ENCODE assay signal across 10 cellular contexts in the genomic region with DNA sequence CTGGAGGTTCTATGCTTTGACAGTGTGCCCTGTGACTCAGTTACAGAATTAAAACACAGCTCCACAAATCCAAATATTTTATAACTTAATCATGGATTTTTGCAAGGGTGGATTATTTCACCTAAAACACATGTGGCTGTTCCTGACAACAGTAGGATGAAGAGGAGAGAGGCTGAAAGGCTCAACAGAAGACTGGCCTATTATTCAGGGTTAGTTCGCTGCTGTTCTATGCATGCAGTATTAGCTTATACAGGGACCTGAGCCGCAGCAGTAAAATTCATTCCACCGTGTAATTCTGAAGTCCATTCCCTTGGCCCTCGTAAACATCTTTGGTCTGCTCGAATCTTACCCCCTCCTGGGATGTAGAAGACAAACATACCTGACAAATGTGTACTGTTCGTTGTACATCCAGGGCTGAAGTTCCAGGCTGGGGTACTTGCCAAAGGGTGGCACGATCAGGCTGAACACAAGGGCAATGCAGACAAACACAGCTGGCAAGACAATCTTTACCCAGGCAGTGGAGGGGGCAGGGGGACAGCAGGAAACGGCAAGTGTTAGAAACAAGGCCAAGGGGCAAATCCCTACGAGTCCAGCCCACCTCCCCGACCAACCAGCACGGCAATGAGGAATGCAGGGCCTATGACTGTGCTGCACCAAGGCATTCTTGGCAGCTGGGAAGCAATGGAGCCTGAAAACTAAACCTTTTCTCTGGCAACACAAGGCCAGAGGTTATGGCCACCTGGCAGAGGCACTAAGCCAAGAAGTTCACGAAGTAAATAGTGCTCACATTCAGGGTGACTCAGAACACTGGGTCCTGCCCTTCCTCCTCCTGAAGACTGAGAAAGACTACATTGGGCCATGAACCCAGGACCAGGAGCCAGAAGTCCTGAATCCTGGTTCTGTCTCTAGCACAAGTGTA. TPM values are rescaled to one million over a fixed set of nuclear protein-coding genes. Genes with fewer than 3 reads are reported as not detected.
DNase-seq lines count a peak whose midpoint lies in the region; ATAC-seq and TF ChIP-seq lines count a peak whose summit lies in the region.
"Had no signal": no experiment of that assay in that cellular context is flagged by ENCODE, and none has a peak within 500 bp of the region (broad histone marks: within the 10 kb centered on the region; RNA-seq: fewer than 3 reads in every experiment).

No MANE protein-coding gene starts in this region.

- intact Hi-C loops in left ventricle myocardium inferior (cut with micrococcal nuclease), result no loop called here
- intact Hi-C loops in stomach (cut with DNase I; ENCODE audit: low total_unique reads), result no loop called here

- H3K4me3 ChIP-seq in left ventricle myocardium inferior (no peak overlapping the region), stomach (no peak overlapping the region)

- no peak overlapping the region for H3K4me3 Mint-ChIP-seq in activated T-cell treated with anti-CD3 and anti-CD28 coated beads, Interleukin-2, amount 50 U/mL, for 72 hours
- H3K4me3 Mint-ChIP-seq: dendritic cell treated with granulocyte-macrophage colony-stimulating factor and Interleukin-4, amounts not matched to agents 40 ng/mL and 50 ng/mL, for 4 days had no signal

- TF ChIP-seq POLR2A in stomach (IDR thresholded peaks at IDR 0.05), result no peak

- no peaks in the 10 kb centered on the region for H3K27me3 Mint-ChIP-seq in activated T-cell treated with anti-CD3 and anti-CD28 coated beads, Interleukin-2, amount 50 U/mL, for 72 hours (ENCODE audit: low read depth)
- H3K27me3 Mint-ChIP-seq: dendritic cell treated with granulocyte-macrophage colony-stimulating factor and Interleukin-4, amounts not matched to agents 40 ng/mL and 50 ng/mL, for 4 days had no signal

- H3K27me3 ChIP-seq in left ventricle myocardium inferior (ENCODE audit: low read depth) (no peaks in the 10 kb centered on the region), stomach (no peaks in the 10 kb centered on the region)
- H3K27me3 ChIP-seq: neutrophil had no signal

- H3K27ac Mint-ChIP-seq in activated T-cell treated with anti-CD3 and anti-CD28 coated beads, Interleukin-2, amount 50 U/mL, for 72 hours, result no peak overlapping the region
- H3K27ac Mint-ChIP-seq: dendritic cell treated with granulocyte-macrophage colony-stimulating factor and Interleukin-4, amounts not matched to agents 40 ng/mL and 50 ng/mL, for 4 days had no signal

- no peaks in the 10 kb centered on the region for H3K4me1 Mint-ChIP-seq in activated T-cell treated with anti-CD3 and anti-CD28 coated beads, Interleukin-2, amount 50 U/mL, for 72 hours (ENCODE audit: low read depth)

- H3K4me1 ChIP-seq in left ventricle myocardium inferior, result peaks cover 8% of the 10 kb centered on the region
- peaks cover 0 to 33% (median 9%) of the 10 kb centered on the region in 4 donors for H3K4me1 ChIP-seq in stomach

- H3K27ac ChIP-seq in left ventricle myocardium inferior (replicated peaks) (peak overlapping the region; percentile 48), stomach (peak overlapping the region; percentile 60 to 77 (median 62))
- H3K27ac ChIP-seq: neutrophil had no signal

- H3K36me3 Mint-ChIP-seq in activated T-cell treated with anti-CD3 and anti-CD28 coated beads, Interleukin-2, amount 50 U/mL, for 72 hours (ENCODE audit: insufficient read depth in 2 of 2), result peaks cover 2 to 3% of the 10 kb centered on the region in 2 donors

- 36 to 49% (median 40%) methylated on average over 7 to 12 of the region's 12 CpGs for WGBS in stomach, 5 donors

- DNase-seq in HT1080 (ENCODE audit: low read depth) (peak; percentile 76), amniotic epithelial cell (ENCODE audit: low read depth) (peak; percentile 54), left ventricle myocardium inferior (no peak), stomach (peak; percentile 74), 8988T (no peak), iPS-NIHi11 (ENCODE audit: low spot score) (no peak)
- DNase-seq in activated T-cell treated with anti-CD3 and anti-CD28 coated beads, Interleukin-2, amount 50 U/mL, for 72 hours, result no peak
- no peak for DNase-seq in activated CD4-positive, alpha-beta T cell treated with anti-CD3 and anti-CD28 coated beads, Interleukin-2, amount 50 U/mL, for 1 hour

- peaks cover 71% of the 10 kb centered on the region for H3K36me3 ChIP-seq in left ventricle myocardium inferior
- peaks cover 45 to 97% (median 93%) of the 10 kb centered on the region in 4 donors for H3K36me3 ChIP-seq in stomach

- no peaks in the 10 kb centered on the region for H3K9me3 ChIP-seq in left ventricle myocardium inferior (replicated peaks)
- no peaks in the 10 kb centered on the region for H3K9me3 ChIP-seq in stomach
- H3K9me3 ChIP-seq: neutrophil had no signal

- no peak for ATAC-seq in activated T-cell treated with anti-CD3 and anti-CD28 coated beads, Interleukin-2, amount 50 U/mL, for 72 hours (replicated peaks in 1 of 2)

- TF ChIP-seq CTCF in left ventricle myocardium inferior (IDR thresholded peaks at IDR 0.05; ENCODE audit: borderline replicate concordance) (no peak), stomach (IDR thresholded peaks at IDR 0.05) (no peak)

- no peaks in the 10 kb centered on the region for H3K9me3 Mint-ChIP-seq in activated T-cell treated with anti-CD3 and anti-CD28 coated beads, Interleukin-2, amount 50 U/mL, for 72 hours
- H3K9me3 Mint-ChIP-seq: dendritic cell treated with granulocyte-macrophage colony-stimulating factor and Interleukin-4, amounts not matched to agents 40 ng/mL and 50 ng/mL, for 4 days had no signal

- TF ChIP-seq EP300 in stomach (IDR thresholded peaks at IDR 0.05), result no peak

RNA-seq across cellular contexts. Expression of a gene that starts 46.8 kb away (rescaled TPM):
- 0.19 TPM in 1 of 2 replicates, not detected in the other for total RNA-seq in HT1080 (2014; rRNA removed; shearing (Covaris generic))
- polyA plus RNA-seq in HT1080 (2015; cell fraction: cytosol; rRNA removed), result 0.14 and 0.58 TPM in 2 replicates
- 0.83 and 0.84 TPM in 2 replicates for polyA plus RNA-seq in HT1080 (2015; cell fraction: nucleus; rRNA removed)
- total RNA-seq in left ventricle myocardium inferior (34.0 TPM), stomach (1 to 10 TPM in 2 of 5 donors, not detected in 3; 2.0 to 5.5 TPM)
- 1 to 10 TPM in 2 of 3 donors, under 1 TPM in 1; 0.75 to 2.3 (median 1.7) TPM for polyA plus RNA-seq in stomach
- total RNA-seq in activated T-cell treated with anti-CD3 and anti-CD28 coated beads, Interleukin-2, amount 50 U/mL, for 72 hours, result 1 to 10 TPM in 1 of 2 donors, under 1 TPM in 1; 0.49 to 2.3 TPM

Comparison
In these comparisons a context has a peak if more than half of its experiments do, and no peak if none do; other contexts are left out.
1. DNase-seq: peak in HT1080 (single experiment), amniotic epithelial cell (single experiment) and stomach (single experiment); none in left ventricle myocardium inferior (single experiment), activated T-cell treated with anti-CD3 and anti-CD28 coated beads, Interleukin-2, amount 50 U/mL, for 72 hours (0 of 2), 8988T (single experiment), activated CD4-positive, alpha-beta T cell treated with anti-CD3 and anti-CD28 coated beads, Interleukin-2, amount 50 U/mL, for 1 hour (single experiment) and iPS-NIHi11 (single experiment).